In the genomic region with DNA sequence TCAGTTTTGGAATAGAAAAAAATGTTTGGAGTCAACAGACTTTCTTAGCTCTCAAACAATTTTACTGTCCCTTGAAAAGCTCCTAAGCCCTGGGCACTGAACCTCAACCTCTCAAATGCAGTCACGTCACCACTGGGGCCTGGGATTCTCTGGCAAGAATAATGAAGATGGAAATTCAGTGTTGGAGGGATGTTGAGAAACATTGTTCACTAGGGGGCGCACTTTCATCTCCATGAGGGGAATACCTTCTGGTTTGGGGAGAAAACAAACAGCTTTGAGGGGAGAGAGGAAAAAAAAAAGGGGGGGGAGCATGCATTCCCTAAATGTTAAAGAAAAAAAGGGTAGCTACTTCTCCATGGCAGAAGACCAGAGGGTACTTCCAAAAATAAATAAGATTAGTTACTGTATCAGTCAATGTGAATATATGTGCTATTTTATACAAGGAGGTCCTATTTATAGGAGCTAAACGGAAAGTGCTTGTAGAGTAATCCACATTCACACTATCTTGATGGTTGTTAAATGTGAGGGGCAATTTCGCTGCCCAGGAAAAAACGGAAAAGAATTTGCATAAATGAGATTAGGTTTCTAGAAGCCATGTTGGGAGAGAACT, we compare ENCODE assay signal across 9 cellular contexts. TPM values are rescaled to one million over a fixed set of nuclear protein-coding genes. Genes with fewer than 3 reads are reported as not detected.
DNase-seq lines count a peak whose midpoint lies in the region; ATAC-seq lines count a peak whose summit lies in the region.
"Had no signal": no experiment of that assay in that cellular context is flagged by ENCODE, and none has a peak within 500 bp of the region (broad histone marks: within the 10 kb centered on the region; RNA-seq: fewer than 3 reads in every experiment).

No MANE protein-coding gene starts in this region.

- intact Hi-C loops in left cardiac atrium (cut with DNase I) (loop anchor here (5.0 to 10.0 kb wide), 2 partner anchors 129 to 1026 kb away; no protein-coding TSS in a partner anchor), sciatic nerve (cut with DNase I) (loop anchor here (10.0 kb wide), 1 partner anchor 1029 kb away; no protein-coding TSS in a partner anchor)

- H3K27ac ChIP-seq in SJCRH30: no peak overlapping the region
- H3K27ac ChIP-seq: BLaER1 had no signal

- peaks cover 27% of the 10 kb centered on the region for H3K4me1 ChIP-seq in SJCRH30

- H3K4me3 ChIP-seq in SJCRH30: peak overlapping the region; percentile 26
- H3K4me3 ChIP-seq: BLaER1 had no signal

- no peaks in the 10 kb centered on the region for H3K9me3 ChIP-seq in SJCRH30 (replicated peaks)
- H3K9me3 ChIP-seq: BLaER1 had no signal

- no peaks in the 10 kb centered on the region for H3K27me3 ChIP-seq in SJCRH30
- H3K27me3 ChIP-seq: BLaER1 had no signal

- ATAC-seq in left cardiac atrium (peak; percentile 58 to 69), sciatic nerve (peak; percentile 78), HG02970 (IDR thresholded peaks at IDR 0.05; ENCODE audit: low FRiP score, unreplicated experiment) (no peak)

- no peaks in the 10 kb centered on the region for H3K36me3 ChIP-seq in SJCRH30
- H3K36me3 ChIP-seq: BLaER1 had no signal

- DNase-seq in NCI-H1436 (lab: John Stamatoyannopoulos, UW) (peak; percentile 81), NCI-H1436 treated with DMSO at 0.1 percent for 48 hours (lab: John Stamatoyannopoulos, UW) (no peak), MV-4-11 (lab: John Stamatoyannopoulos, UW) (peak; percentile 57), SJCRH30 (peak; percentile 79 to 94), left cardiac atrium (peak; percentile 48), sciatic nerve (ENCODE audit: low spot score) (no peak)
- peak; percentile 31 for DNase-seq in activated naive CD8-positive, alpha-beta T cell treated with anti-CD3 and anti-CD28 coated beads, Interleukin-2, amount 50 U/mL, for 16 hours (ENCODE audit: low read depth, low spot score)

RNA-seq across cellular contexts. Expression of gene TBPL2, which starts 5.8 kb away (rescaled TPM):
- not detected in 2 replicates for total RNA-seq in SJCRH30 (2014; rRNA removed; shearing (Covaris generic))
- total RNA-seq in left cardiac atrium: not detected
- not detected for total RNA-seq in sciatic nerve

RNA-seq across cellular contexts. Expression of gene ATG14, which starts 34.6 kb away (rescaled TPM):
- total RNA-seq in SJCRH30 (2014; rRNA removed; shearing (Covaris generic)): 7.9 and 8.3 TPM in 2 replicates
- total RNA-seq in left cardiac atrium (1 to 10 TPM; 6.8 to 8.5 TPM), sciatic nerve (14.8 TPM)

Comparison
In these comparisons a context has a peak if more than half of its experiments do, and no peak if none do; other contexts are left out.
1. DNase-seq: peak in NCI-H1436 (single experiment), MV-4-11 (single experiment), SJCRH30 (2 of 2), activated naive CD8-positive, alpha-beta T cell treated with anti-CD3 and anti-CD28 coated beads, Interleukin-2, amount 50 U/mL, for 16 hours (single experiment) and left cardiac atrium (single experiment); none in NCI-H1436 treated with DMSO at 0.1 percent for 48 hours (single experiment) and sciatic nerve (single experiment).